Comparison of ENCODE assay signal across 14 cellular contexts in genomic region chr1:100323428-100324106, GRCh38. TPM values are rescaled to one million over a fixed set of nuclear protein-coding genes. Genes with fewer than 3 reads are reported as not detected.
DNase-seq lines count a peak whose midpoint lies in the region; ATAC-seq, FAIRE-seq and TF ChIP-seq lines count a peak whose summit lies in the region.
"Had no signal": no experiment of that assay in that cellular context is flagged by ENCODE, and none has a peak within 500 bp of the region (broad histone marks: within the 10 kb centered on the region; RNA-seq: fewer than 3 reads in every experiment).

No MANE protein-coding gene starts in this region.

- no peaks in the 10 kb centered on the region for H3K27me3 Mint-ChIP-seq in neural progenitor cell (ENCODE audit: insufficient read depth, low read depth)

- H3K4me1 ChIP-seq in DND-41 (ENCODE audit: insufficient read depth, low read length) (peaks cover 11% of the 10 kb centered on the region), gastroesophageal sphincter (peaks cover 0 to 3% (median 0%) of the 10 kb centered on the region in 3 donors), neural progenitor cell (no peaks in the 10 kb centered on the region)

- FAIRE-seq in frontal cortex (lab: Jason Lieb, UNC) (no peak), GM12892 (lab: Jason Lieb, UNC) (no peak)
- FAIRE-seq: G401.6 had no signal

- no peaks in the 10 kb centered on the region for H3K36me3 Mint-ChIP-seq in neural progenitor cell

- H3K27me3 ChIP-seq in DND-41 (ENCODE audit: insufficient read depth, low read length, poor library complexity) (no peaks in the 10 kb centered on the region), gastroesophageal sphincter (no peaks in the 10 kb centered on the region), neural progenitor cell (no peaks in the 10 kb centered on the region)
- H3K27me3 ChIP-seq: dorsolateral prefrontal cortex had no signal

- TF ChIP-seq EP300 in gastroesophageal sphincter (IDR thresholded peaks at IDR 0.05), result no peak

- H3K27ac ChIP-seq in DND-41 (ENCODE audit: low read length), result peak overlapping the region; percentile 18; the same call in 1 of the 2 replicates
- H3K27ac ChIP-seq in gastroesophageal sphincter, result peak overlapping the region in 3 of 4 donors; percentile 27 to 48 (median 32)
- no peak overlapping the region for H3K27ac ChIP-seq in neural progenitor cell
- H3K27ac ChIP-seq: dorsolateral prefrontal cortex had no signal

- no peak for TF ChIP-seq POLR2A in gastroesophageal sphincter (IDR thresholded peaks at IDR 0.05)
- no peak for TF ChIP-seq POLR2A in GM12892 (IDR thresholded peaks at IDR 0.05; ENCODE audit: low read depth, low read length)

- no peak overlapping the region for H3K27ac Mint-ChIP-seq in neural progenitor cell
- H3K27ac Mint-ChIP-seq: CD8-positive, alpha-beta T cell; stimulated activated memory B cell treated with anti-CD40 and anti-IgM and Interleukin-4, amounts not matched to agents 10 μg/mL and 1 μg/mL and 100 μg/mL, for 72 hours had no signal

- H4K20me1 ChIP-seq in DND-41 (ENCODE audit: insufficient read depth, low read length), result no peaks in the 10 kb centered on the region
- H4K20me1 ChIP-seq in neural progenitor cell (ENCODE audit: low read depth), result no peaks in the 10 kb centered on the region

- no peaks in the 10 kb centered on the region for H3K79me2 ChIP-seq in DND-41 (ENCODE audit: insufficient read depth, low read length)
- no peaks in the 10 kb centered on the region for H3K79me2 ChIP-seq in neural progenitor cell (ENCODE audit: low read depth)

- H3K9me3 ChIP-seq in DND-41 (ENCODE audit: insufficient read depth, low read length, severe bottlenecking) (peaks cover 4% of the 10 kb centered on the region), gastroesophageal sphincter (peaks cover 0 to 18% (median 0%) of the 10 kb centered on the region in 3 donors), neural progenitor cell (ENCODE audit: low read depth) (no peaks in the 10 kb centered on the region)

- DNase-seq in DND-41 (no peak), NCI-H226 (peak; percentile 67), sciatic nerve (ENCODE audit: low spot score) (no peak), putamen (ENCODE audit: low spot score) (no peak), frontal cortex (ENCODE audit: low spot score in 2 of 2) (no peak), GM12892 (ENCODE audit: insufficient read length) (no peak), neural progenitor cell (ENCODE audit: low spot score) (no peak)
- DNase-seq: CD8-positive, alpha-beta T cell; dorsolateral prefrontal cortex; PC-9; stimulated activated CD4-positive, alpha-beta T cell treated with anti-CD3 and anti-CD28 coated beads, Interleukin-4, amount 100 ng/mL, for 4 hours had no signal

- no peak; the same call in 2 of the 3 replicates for ATAC-seq in DND-41 (ENCODE audit: insufficient read depth, low read depth)
- peak; percentile 74 for ATAC-seq in gastroesophageal sphincter
- ATAC-seq in sciatic nerve, result peak; percentile 62
- ATAC-seq: CD8-positive, alpha-beta T cell; stimulated activated memory B cell treated with anti-CD40 and anti-IgM and Interleukin-4, amounts not matched to agents 10 μg/mL and 1 μg/mL and 100 μg/mL, for 72 hours had no signal

- H3F3A ChIP-seq in neural progenitor cell (ENCODE audit: low read depth), result no peaks in the 10 kb centered on the region

- H3K9ac ChIP-seq in DND-41 (ENCODE audit: low read depth, low read length) (no peak overlapping the region), neural progenitor cell (no peak overlapping the region)

- no peaks in the 10 kb centered on the region for H3K9me3 Mint-ChIP-seq in neural progenitor cell

- H3K4me2 ChIP-seq in DND-41 (ENCODE audit: insufficient read depth, low read length), result no peak overlapping the region
- H3K4me2 ChIP-seq in neural progenitor cell, result no peak overlapping the region

- H3K4me3 Mint-ChIP-seq in neural progenitor cell, result no peak overlapping the region
- H3K4me3 Mint-ChIP-seq: CD8-positive, alpha-beta T cell; stimulated activated memory B cell treated with anti-CD40 and anti-IgM and Interleukin-4, amounts not matched to agents 10 μg/mL and 1 μg/mL and 100 μg/mL, for 72 hours had no signal

- peaks cover 3% of the 10 kb centered on the region for H3K4me1 Mint-ChIP-seq in neural progenitor cell
- H3K4me1 Mint-ChIP-seq: stimulated activated memory B cell treated with anti-CD40 and anti-IgM and Interleukin-4, amounts not matched to agents 10 μg/mL and 1 μg/mL and 100 μg/mL, for 72 hours had no signal

- H3K36me3 ChIP-seq in DND-41 (ENCODE audit: insufficient read depth, low read length), result no peaks in the 10 kb centered on the region
- H3K36me3 ChIP-seq in gastroesophageal sphincter, result no peaks in the 10 kb centered on the region
- H3K36me3 ChIP-seq in neural progenitor cell, result no peaks in the 10 kb centered on the region

- TF ChIP-seq CTCF in DND-41 (IDR thresholded peaks at IDR 0.05; ENCODE audit: borderline replicate concordance, extremely low read depth, low read length, poor library complexity, severe bottlenecking), result no peak
- TF ChIP-seq CTCF in gastroesophageal sphincter (IDR thresholded peaks at IDR 0.05), result no peak
- no peak for TF ChIP-seq CTCF in neural progenitor cell (IDR thresholded peaks at IDR 0.05)

- no peak overlapping the region for H2AFZ ChIP-seq in DND-41 (ENCODE audit: low read depth, low read length)
- no peak overlapping the region for H2AFZ ChIP-seq in neural progenitor cell (replicated peaks)

- 81 to 85% methylated on average over 5 to 6 of the region's 6 CpGs for WGBS in gastroesophageal sphincter (ENCODE audit: low coverage in 1 of 2), 2 donors

- intact Hi-C loops in sciatic nerve (cut with DNase I), result no loop called here

- no peak overlapping the region for H3K4me3 ChIP-seq in DND-41 (ENCODE audit: low read depth in 1 of 2, low read length in 2 of 2)
- no peak overlapping the region for H3K4me3 ChIP-seq in gastroesophageal sphincter
- no peak overlapping the region for H3K4me3 ChIP-seq in neural progenitor cell
- H3K4me3 ChIP-seq: dorsolateral prefrontal cortex, PC-9 had no signal

RNA-seq across cellular contexts. Expression of gene CDC14A, which starts 28.7 kb away (rescaled TPM):
- 10 to 100 TPM in 2 of 4 donors, 1 to 10 TPM in 2; 8.6 to 20.1 (median 11.0) TPM for total RNA-seq in gastroesophageal sphincter
- 16.8 TPM for total RNA-seq in sciatic nerve
- total RNA-seq in frontal cortex, result 2.9 TPM
- 4.0 TPM for polyA plus RNA-seq in GM12892 (2012; ENCODE audit: missing spikeins)
- total RNA-seq in neural progenitor cell (ENCODE audit: low replicate concordance), result 26.9 and 37.0 TPM in 2 replicates

RNA-seq across cellular contexts. Expression of gene RTCA, which starts 57.6 kb away (rescaled TPM):
- total RNA-seq in gastroesophageal sphincter (10 to 100 TPM; 13.2 to 27.1 (median 17.7) TPM), sciatic nerve (23.6 TPM), frontal cortex (69.7 TPM), neural progenitor cell (ENCODE audit: low replicate concordance) (34.1 and 69.7 TPM in 2 replicates)
- 36.2 TPM for polyA plus RNA-seq in GM12892 (2012; ENCODE audit: missing spikeins)
